Comparison of ENCODE assay signal across 9 cellular contexts in genomic region chr6:167350322-167350721, GRCh38. TPM values are rescaled to one million over a fixed set of nuclear protein-coding genes. Genes with fewer than 3 reads are reported as not detected.
DNase-seq lines count a peak whose midpoint lies in the region; ATAC-seq and TF ChIP-seq lines count a peak whose summit lies in the region.
"Had no signal": no experiment of that assay in that cellular context is flagged by ENCODE, and none has a peak within 500 bp of the region (broad histone marks: within the 10 kb centered on the region; RNA-seq: fewer than 3 reads in every experiment).

No MANE protein-coding gene starts in this region.

- TF ChIP-seq CTCF in right atrium auricular region (IDR thresholded peaks at IDR 0.05) = no peak
- TF ChIP-seq CTCF in astrocyte of the spinal cord (IDR thresholded peaks at IDR 0.05; ENCODE audit: low read depth, low read length) = no peak
- TF ChIP-seq CTCF in esophagus squamous epithelium (IDR thresholded peaks at IDR 0.05) = no peak

- peaks cover 0 to 11% of the 10 kb centered on the region in 2 donors for H3K9me3 ChIP-seq in right atrium auricular region
- peaks cover 0 to 3% of the 10 kb centered on the region in 2 donors for H3K9me3 ChIP-seq in mucosa of rectum (ENCODE audit: control insufficient read depth in 2 of 2, low read length in 2 of 2)
- peaks cover 0 to 8% (median 0%) of the 10 kb centered on the region in 3 donors for H3K9me3 ChIP-seq in esophagus squamous epithelium

- in situ Hi-C loops in astrocyte of the spinal cord (cut with HindIII; ENCODE audit: low sequenced_read_pairs) = no loop called here

- H3K27me3 ChIP-seq in right atrium auricular region = no peaks in the 10 kb centered on the region
- peaks cover 0 to 3% of the 10 kb centered on the region in 2 donors for H3K27me3 ChIP-seq in mucosa of rectum (ENCODE audit: control insufficient read depth in 2 of 2, insufficient read depth in 2 of 2, low read length in 2 of 2)
- peaks cover 0 to 55% (median 0%) of the 10 kb centered on the region in 4 donors for H3K27me3 ChIP-seq in esophagus squamous epithelium

- peak; percentile 14 for ATAC-seq in Right ventricle myocardium superior (ENCODE audit: poor library complexity)

- H3K9ac ChIP-seq in mucosa of rectum (ENCODE audit: low read depth in 1 of 2, low read length in 2 of 2) = peak overlapping the region in 1 of 2 donors; percentile 76

- TF ChIP-seq POLR2A in esophagus squamous epithelium (IDR thresholded peaks at IDR 0.05) = no peak

- DNase-seq in Right ventricle myocardium superior (no peak), right atrium auricular region (ENCODE audit: low spot score) (no peak), astrocyte of the spinal cord (ENCODE audit: low read depth, low spot score) (no peak), NCI-H774 (lab: John Stamatoyannopoulos, UW) (no peak), esophagus squamous epithelium (lab: John Stamatoyannopoulos, UW) (no peak), OCI-M1 (lab: John Stamatoyannopoulos, UW) (no peak)

- H3K36me3 ChIP-seq in right atrium auricular region (no peaks in the 10 kb centered on the region), mucosa of rectum (ENCODE audit: control insufficient read depth in 2 of 2, insufficient read depth in 2 of 2, low read length in 2 of 2) (no peaks in the 10 kb centered on the region), urinary bladder (ENCODE audit: insufficient read depth) (no peaks in the 10 kb centered on the region), esophagus squamous epithelium (no peaks in the 10 kb centered on the region)

- H3K4me3 ChIP-seq in right atrium auricular region (peak overlapping the region in 1 of 2 donors; percentile 54), astrocyte of the spinal cord (ENCODE audit: low read depth, low read length) (peak overlapping the region; percentile 34), mucosa of rectum (ENCODE audit: low read length in 2 of 2) (peak overlapping the region; percentile 69 to 70), urinary bladder (ENCODE audit: low read depth, low read length) (peak overlapping the region; percentile 33), esophagus squamous epithelium (peak overlapping the region in 2 of 4 donors; percentile 47 to 67)

- intact Hi-C loops in Right ventricle myocardium superior (cut with DNase I) = no loop called here
- intact Hi-C loops in esophagus squamous epithelium (cut with DNase I) = no loop called here

- H3K27ac ChIP-seq in right atrium auricular region (peak overlapping the region in 1 of 2 donors; percentile 51), mucosa of rectum (ENCODE audit: low read depth in 2 of 2, low read length in 2 of 2) (no peak overlapping the region), urinary bladder (ENCODE audit: low read depth) (no peak overlapping the region), esophagus squamous epithelium (peak overlapping the region in 1 of 4 donors; percentile 17)

- WGBS in urinary bladder = 17% methylated on average over 22 of the region's 22 CpGs
- WGBS in esophagus squamous epithelium, 2 donors = 5 to 19% methylated on average over 17 to 21 of the region's 22 CpGs

- H3K4me1 ChIP-seq in right atrium auricular region (peaks cover 0 to 14% of the 10 kb centered on the region in 2 donors), mucosa of rectum (ENCODE audit: control insufficient read depth in 2 of 2, insufficient read depth in 2 of 2, low read length in 2 of 2) (peaks cover 5 to 7% of the 10 kb centered on the region in 2 donors), urinary bladder (ENCODE audit: insufficient read depth) (no peaks in the 10 kb centered on the region), esophagus squamous epithelium (peaks cover 11 to 17% (median 11%) of the 10 kb centered on the region in 3 donors)

RNA-seq across cellular contexts. Expression of gene TTLL2, which starts 25.4 kb away (rescaled TPM):
- total RNA-seq in Right ventricle myocardium superior (not detected), right atrium auricular region (not detected), urinary bladder (not detected), esophagus squamous epithelium (not detected)
- not detected for polyA plus RNA-seq in urinary bladder
- total RNA-seq: bronchial epithelial cell had no signal

RNA-seq across cellular contexts. Expression of gene UNC93A, which starts 59.2 kb away (rescaled TPM):
- not detected for total RNA-seq in Right ventricle myocardium superior
- total RNA-seq in right atrium auricular region = not detected
- total RNA-seq in urinary bladder = not detected
- polyA plus RNA-seq in urinary bladder = not detected
- 1 to 10 TPM in 2 of 4 donors, under 1 TPM in 2; 0.76 to 5.2 (median 0.93) TPM for total RNA-seq in esophagus squamous epithelium
- total RNA-seq: bronchial epithelial cell had no signal
